ENCODE assay signal across 1 cellular context in genomic region chr11:66478823-66479740, GRCh38.
TF ChIP-seq lines count a peak whose summit lies in the region.

No MANE protein-coding gene starts in this region.

TF ChIP-seq in SK-N-SH treated with all-trans-retinoic acid at 6 μM for 48 hours, 23 proteins besides CTCF, POLR2A, EP300 and RAD21 (continued from another document):
- no peak for TF ChIP-seq BACH2 (CRISPR knock-in tag; IDR thresholded peaks at IDR 0.05; ENCODE audit: borderline replicate concordance)
